ENCODE assay signal across 29 cellular contexts in the genomic region with DNA sequence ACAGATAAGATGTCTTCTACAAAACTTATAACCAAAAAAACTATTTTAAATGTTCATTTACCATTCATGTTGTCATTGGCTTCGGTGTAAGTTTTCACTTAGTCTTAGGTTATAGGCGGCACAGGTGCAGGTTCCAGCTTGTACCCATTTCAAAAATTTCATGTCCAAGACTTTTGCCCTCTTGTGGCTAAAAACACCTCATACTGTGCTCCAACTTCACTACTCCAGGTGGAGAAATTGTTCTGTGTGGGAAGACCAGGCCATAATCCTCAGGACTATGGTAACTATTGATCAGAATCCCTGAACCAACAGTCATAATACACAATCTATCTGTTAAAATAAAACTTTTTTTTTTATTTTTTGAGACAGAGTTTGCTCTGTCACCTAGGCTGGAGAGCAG.
"Had no signal": no experiment of that assay in that cellular context is flagged by ENCODE, and none has a peak within 500 bp of the region (broad histone marks: within the 10 kb centered on the region; RNA-seq: fewer than 3 reads in every experiment).

No MANE protein-coding gene starts in this region.

- H3K9me3 ChIP-seq: esophagus muscularis mucosa, left ventricle myocardium inferior, neutrophil, thyroid gland, upper lobe of right lung had no signal

- H3K27me3 ChIP-seq: brain microvascular endothelial cell, esophagus muscularis mucosa, neutrophil, thyroid gland had no signal

- H3K9me3 Mint-ChIP-seq: activated CD4-positive, alpha-beta memory T cell treated with anti-CD3 and anti-CD28 coated beads, Interleukin-2, amount 10 ng/mL, durations not matched to agents 7 days and 5 days; activated CD4-positive, alpha-beta T cell treated with anti-CD3 and anti-CD28 coated beads, Interleukin-2, amount 10 ng/mL, durations not matched to agents 7 days and 5 days; activated T-cell treated with anti-CD3 and anti-CD28 coated beads, Interleukin-2, amount 50 U/mL, for 4 hours; activated T-helper 17 cell treated with anti-CD3 and anti-CD28 coated beads, Interleukin-2, amount 50 U/mL, for 72 hours; effector memory CD8-positive, alpha-beta T cell; nephron; stimulated activated memory B cell treated with anti-CD40 and anti-IgM and Interleukin-4, amounts not matched to agents 10 μg/mL and 1 μg/mL and 100 μg/mL, for 72 hours; stimulated activated naive CD8-positive, alpha-beta T cell treated with anti-CD3 and anti-CD28 coated beads, Interleukin-15, amount 100 ng/mL, for 72 hours had no signal

- H3K4me1 Mint-ChIP-seq: activated CD4-positive, alpha-beta memory T cell treated with anti-CD3 and anti-CD28 coated beads, Interleukin-2, amount 10 ng/mL, durations not matched to agents 7 days and 5 days; activated CD4-positive, alpha-beta T cell treated with anti-CD3 and anti-CD28 coated beads, Interleukin-2, amount 10 ng/mL, durations not matched to agents 7 days and 5 days; activated T-helper 17 cell treated with anti-CD3 and anti-CD28 coated beads, Interleukin-2, amount 50 U/mL, for 72 hours; stimulated activated memory B cell treated with anti-CD40 and anti-IgM and Interleukin-4, amounts not matched to agents 10 μg/mL and 1 μg/mL and 100 μg/mL, for 72 hours; stimulated activated naive CD8-positive, alpha-beta T cell treated with anti-CD3 and anti-CD28 coated beads, Interleukin-15, amount 100 ng/mL, for 72 hours; T-helper 17 cell had no signal

- H3K36me3 ChIP-seq: brain microvascular endothelial cell, esophagus muscularis mucosa, left ventricle myocardium inferior, neutrophil, thyroid gland, upper lobe of right lung had no signal

- H3K27ac ChIP-seq: brain microvascular endothelial cell, esophagus muscularis mucosa, left ventricle myocardium inferior, neutrophil, thyroid gland, upper lobe of right lung had no signal

- H3K36me3 Mint-ChIP-seq: stimulated activated memory B cell treated with anti-CD40 and anti-IgM and Interleukin-4, amounts not matched to agents 10 μg/mL and 1 μg/mL and 100 μg/mL, for 72 hours; WTC11 had no signal

- H3K27me3 Mint-ChIP-seq: stimulated activated memory B cell treated with anti-CD40 and anti-IgM and Interleukin-4, amounts not matched to agents 10 μg/mL and 1 μg/mL and 100 μg/mL, for 72 hours had no signal

- FAIRE-seq: astrocyte, endothelial cell of umbilical vein, frontal cortex had no signal

- DNase-seq: activated CD4-positive, alpha-beta memory T cell treated with anti-CD3 and anti-CD28 coated beads, Interleukin-2, amount 10 ng/mL, durations not matched to agents 7 days and 5 days; activated CD4-positive, alpha-beta T cell treated with anti-CD3 and anti-CD28 coated beads for 1 hour; activated CD4-positive, alpha-beta T cell treated with anti-CD3 and anti-CD28 coated beads, Interleukin-2, amount 10 ng/mL, durations not matched to agents 7 days and 5 days; activated gamma-delta T cell treated with Interleukin-2 at 50 U/mL for 16 hours; activated naive CD4-positive, alpha-beta T cell treated with anti-CD3 and anti-CD28 coated beads, Interleukin-2, amount 50 U/mL, for 16 hours; activated T-cell treated with anti-CD3 and anti-CD28 coated beads, Interleukin-2, amount 50 U/mL, for 4 hours; amniotic stem cell; brain microvascular endothelial cell; caudate nucleus; cortex of kidney; effector memory CD8-positive, alpha-beta T cell; left ventricle myocardium inferior; stimulated activated CD4-positive, alpha-beta T cell treated with anti-CD3 and anti-CD28 coated beads, Interleukin-1b, Interleukin-23, amount 100 ng/mL, for 48 hours; stimulated activated CD4-positive, alpha-beta T cell treated with anti-CD3 and anti-CD28 coated beads, Interleukin-4, amount 100 ng/mL, for 4 hours; stimulated activated CD8-positive, alpha-beta memory T cell treated with anti-CD3 and anti-CD28 coated beads, Interleukin-4, amount 100 ng/mL, for 48 hours; stimulated activated naive CD8-positive, alpha-beta T cell treated with anti-CD3 and anti-CD28 coated beads, Interleukin-15, amount 100 ng/mL, for 72 hours; T-helper 17 cell; thyroid gland; upper lobe of right lung had no signal

- H3K4me3 Mint-ChIP-seq: activated CD4-positive, alpha-beta memory T cell treated with anti-CD3 and anti-CD28 coated beads, Interleukin-2, amount 10 ng/mL, durations not matched to agents 7 days and 5 days; activated CD4-positive, alpha-beta T cell treated with anti-CD3 and anti-CD28 coated beads, Interleukin-2, amount 10 ng/mL, durations not matched to agents 7 days and 5 days; activated T-cell treated with anti-CD3 and anti-CD28 coated beads, Interleukin-2, amount 50 U/mL, for 4 hours; activated T-helper 17 cell treated with anti-CD3 and anti-CD28 coated beads, Interleukin-2, amount 50 U/mL, for 72 hours; effector memory CD8-positive, alpha-beta T cell; nephron; stimulated activated memory B cell treated with anti-CD40 and anti-IgM and Interleukin-4, amounts not matched to agents 10 μg/mL and 1 μg/mL and 100 μg/mL, for 72 hours; stimulated activated naive CD8-positive, alpha-beta T cell treated with anti-CD3 and anti-CD28 coated beads, Interleukin-15, amount 100 ng/mL, for 72 hours; T-helper 17 cell; WTC11 had no signal

- H3K4me1 ChIP-seq: esophagus muscularis mucosa, left ventricle myocardium inferior, thyroid gland, upper lobe of right lung had no signal

- ATAC-seq: activated T-cell treated with anti-CD3 and anti-CD28 coated beads, Interleukin-2, amount 50 U/mL, for 4 hours; activated T-helper 17 cell treated with anti-CD3 and anti-CD28 coated beads, Interleukin-2, amount 50 U/mL, for 72 hours; effector memory CD8-positive, alpha-beta T cell; stimulated activated memory B cell treated with anti-CD40 and anti-IgM and Interleukin-4, amounts not matched to agents 10 μg/mL and 1 μg/mL and 100 μg/mL, for 72 hours; stimulated activated naive CD8-positive, alpha-beta T cell treated with anti-CD3 and anti-CD28 coated beads, Interleukin-15, amount 100 ng/mL, for 72 hours; T-helper 17 cell; upper lobe of right lung; WTC11 had no signal

- H3K27ac Mint-ChIP-seq: activated CD4-positive, alpha-beta memory T cell treated with anti-CD3 and anti-CD28 coated beads, Interleukin-2, amount 10 ng/mL, durations not matched to agents 7 days and 5 days; activated CD4-positive, alpha-beta T cell treated with anti-CD3 and anti-CD28 coated beads, Interleukin-2, amount 10 ng/mL, durations not matched to agents 7 days and 5 days; activated T-helper 17 cell treated with anti-CD3 and anti-CD28 coated beads, Interleukin-2, amount 50 U/mL, for 72 hours; effector memory CD8-positive, alpha-beta T cell; nephron; stimulated activated memory B cell treated with anti-CD40 and anti-IgM and Interleukin-4, amounts not matched to agents 10 μg/mL and 1 μg/mL and 100 μg/mL, for 72 hours; stimulated activated naive CD8-positive, alpha-beta T cell treated with anti-CD3 and anti-CD28 coated beads, Interleukin-15, amount 100 ng/mL, for 72 hours; T-helper 17 cell; WTC11 had no signal

- H3K4me3 ChIP-seq: esophagus muscularis mucosa, left ventricle myocardium inferior, smooth muscle cell, thyroid gland, upper lobe of right lung had no signal

- H3K4me2 ChIP-seq: smooth muscle cell had no signal
